1 cellular context compared by ENCODE assay signal in the genomic region with DNA sequence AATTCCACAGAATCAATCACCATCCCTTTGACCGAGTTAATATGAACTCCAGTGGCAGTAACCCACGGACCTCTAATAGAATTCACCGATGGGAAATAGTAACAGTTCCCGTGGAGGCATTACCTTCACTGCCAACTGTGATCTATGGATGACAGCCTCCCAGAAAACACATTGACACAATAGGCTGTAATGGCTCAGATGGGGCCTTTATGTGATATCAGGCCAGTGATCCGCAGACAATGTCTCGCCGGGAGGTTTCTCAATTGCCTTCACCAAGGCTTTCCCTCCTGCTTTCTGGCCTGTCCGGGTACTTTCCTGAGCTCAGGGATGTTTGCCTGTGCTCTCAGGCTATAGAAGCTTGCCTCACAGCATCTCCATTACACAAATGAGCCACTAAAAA.
TF ChIP-seq lines count a peak whose summit lies in the region.

No MANE protein-coding gene starts in this region.

TF ChIP-seq in GM23338, 12 proteins besides CTCF, POLR2A, EP300 and RAD21 (continued from another document):
- no peak for TF ChIP-seq REST (IDR thresholded peaks at IDR 0.05; ENCODE audit: unreplicated experiment)
- TF ChIP-seq EZH2phosphoT487 (IDR thresholded peaks at IDR 0.05; ENCODE audit: unreplicated experiment), result no peak
- TF ChIP-seq, protein P1, sequence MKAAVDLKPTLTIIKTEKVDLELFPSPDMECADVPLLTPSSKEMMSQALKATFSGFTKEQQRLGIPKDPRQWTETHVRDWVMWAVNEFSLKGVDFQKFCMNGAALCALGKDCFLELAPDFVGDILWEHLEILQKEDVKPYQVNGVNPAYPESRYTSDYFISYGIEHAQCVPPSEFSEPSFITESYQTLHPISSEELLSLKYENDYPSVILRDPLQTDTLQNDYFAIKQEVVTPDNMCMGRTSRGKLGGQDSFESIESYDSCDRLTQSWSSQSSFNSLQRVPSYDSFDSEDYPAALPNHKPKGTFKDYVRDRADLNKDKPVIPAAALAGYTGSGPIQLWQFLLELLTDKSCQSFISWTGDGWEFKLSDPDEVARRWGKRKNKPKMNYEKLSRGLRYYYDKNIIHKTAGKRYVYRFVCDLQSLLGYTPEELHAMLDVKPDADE (IDR thresholded peaks at IDR 0.05), result no peak
- TF ChIP-seq ZNF331 (CRISPR knock-in tag; IDR thresholded peaks at IDR 0.05; ENCODE audit: low read depth), result no peak
- no peak for TF ChIP-seq CREB1 (CRISPR knock-in tag; IDR thresholded peaks at IDR 0.05; ENCODE audit: low read depth)
TF ChIP-seq in GM23338: peak in this region for 0.
